ENCODE assay signal across 18 cellular contexts in genomic region chr5:138149530-138149929, GRCh38. TPM values are rescaled to one million over a fixed set of nuclear protein-coding genes. Genes with fewer than 3 reads are reported as not detected.
DNase-seq lines count a peak whose midpoint lies in the region; ATAC-seq, FAIRE-seq and TF ChIP-seq lines count a peak whose summit lies in the region.
"Had no signal": no experiment of that assay in that cellular context is flagged by ENCODE, and none has a peak within 500 bp of the region (broad histone marks: within the 10 kb centered on the region; RNA-seq: fewer than 3 reads in every experiment).

No MANE protein-coding gene starts in this region.

- H3K4me2 ChIP-seq in H9 (ENCODE audit: insufficient read depth, insufficient read length, low read length) = no peak overlapping the region

- no peaks in the 10 kb centered on the region for H3K4me1 ChIP-seq in H9 (ENCODE audit: insufficient read depth, low read length)
- no peaks in the 10 kb centered on the region for H3K4me1 ChIP-seq in endodermal cell (ENCODE audit: control insufficient read depth, insufficient read depth, low read length)
- H3K4me1 ChIP-seq in left lung = no peaks in the 10 kb centered on the region
- H3K4me1 ChIP-seq: spleen had no signal

- no peak overlapping the region for H3T11ph ChIP-seq in H9 (ENCODE audit: low read length)

- no peaks in the 10 kb centered on the region for H3K79me2 ChIP-seq in H9 (ENCODE audit: insufficient read depth, low read length)

- H3K27me3 ChIP-seq in H9 (ENCODE audit: insufficient read depth, low read length) (no peaks in the 10 kb centered on the region), endodermal cell (ENCODE audit: control insufficient read depth, insufficient read depth, low read length, poor library complexity, severe bottlenecking) (no peaks in the 10 kb centered on the region), left lung (no peaks in the 10 kb centered on the region)
- H3K27me3 ChIP-seq: spleen, transverse colon had no signal

- H4K8ac ChIP-seq in H9 (replicated peaks; ENCODE audit: insufficient read length, low read depth, low read length) = no peak overlapping the region

- H4K91ac ChIP-seq in H9 (ENCODE audit: insufficient read length, low read depth, low read length) = no peak overlapping the region

- no peaks in the 10 kb centered on the region for H3K4me1 Mint-ChIP-seq in H9
- H3K4me1 Mint-ChIP-seq in endodermal cell = no peaks in the 10 kb centered on the region
- H3K4me1 Mint-ChIP-seq: activated CD4-positive, alpha-beta memory T cell treated with anti-CD3 and anti-CD28 coated beads, Interleukin-2, amount 10 ng/mL, durations not matched to agents 7 days and 5 days; immature natural killer cell; mesothelial cell of epicardium; stimulated activated effector memory CD8-positive, alpha-beta T cell treated with anti-CD3 and anti-CD28 coated beads, Interleukin-12 subunit alpha, Interleukin-12 subunit beta, amount 100 ng/mL, for 72 hours had no signal

- H3K4ac ChIP-seq in H9 (ENCODE audit: low read depth, low read length) = no peak overlapping the region

- H2BK15ac ChIP-seq in H9 (ENCODE audit: low read depth, low read length) = no peak overlapping the region

- DNase-seq in H9 (peak; percentile 37), RCC 7860 (ENCODE audit: low spot score) (peak; percentile 14), endodermal cell (peak; percentile 59), kidney tubule cell (ENCODE audit: low spot score) (peak; percentile 21), left lung (no peak), GOT3 (lab: John Stamatoyannopoulos, UW) (no peak)
- DNase-seq: activated CD4-positive, alpha-beta memory T cell treated with anti-CD3 and anti-CD28 coated beads, Interleukin-2, amount 10 ng/mL, durations not matched to agents 7 days and 5 days; C1 segment of cervical spinal cord; immature natural killer cell; NCI-H1694 treated with DMSO at 0.1 percent for 48 hours; NCI-H524; spleen; transverse colon had no signal

- ATAC-seq in HG02759 (IDR thresholded peaks at IDR 0.05; ENCODE audit: unreplicated experiment) (no peak), left lung (no peak), GM18870 (IDR thresholded peaks at IDR 0.05; ENCODE audit: unreplicated experiment) (no peak)
- ATAC-seq: stimulated activated effector memory CD8-positive, alpha-beta T cell treated with anti-CD3 and anti-CD28 coated beads, Interleukin-12 subunit alpha, Interleukin-12 subunit beta, amount 100 ng/mL, for 72 hours had no signal

- H3K36me3 ChIP-seq in endodermal cell (ENCODE audit: control insufficient read depth, insufficient read depth, low read length) (no peaks in the 10 kb centered on the region), left lung (no peaks in the 10 kb centered on the region)
- H3K36me3 ChIP-seq: spleen, transverse colon had no signal

- H3K4me3 ChIP-seq in endodermal cell (ENCODE audit: low read length) (no peak overlapping the region), left lung (no peak overlapping the region)
- H3K4me3 ChIP-seq: spleen, transverse colon had no signal

- no peaks in the 10 kb centered on the region for H3K23me2 ChIP-seq in H9 (ENCODE audit: insufficient read length, low read depth, low read length, poor library complexity, severe bottlenecking)

- no peak overlapping the region for H3K9ac ChIP-seq in H9 (ENCODE audit: extremely low read depth, insufficient read length, low read length)
- H3K9ac ChIP-seq in endodermal cell (ENCODE audit: extremely low read depth, low read length, poor library complexity, severe bottlenecking) = no peak overlapping the region

- TF ChIP-seq CTCF in H9 (conservative IDR thresholded peaks at IDR 0.05) (peak; percentile 19; the same call in 2 of the 3 replicates), endodermal cell (conservative IDR thresholded peaks at IDR 0.05) (peak; percentile 46), left lung (IDR thresholded peaks at IDR 0.05) (no peak)

- no peak overlapping the region for H2BK5ac ChIP-seq in H9 (ENCODE audit: insufficient read length, low read length)

- H3K36me3 Mint-ChIP-seq in H9 (ENCODE audit: insufficient read depth in 1 of 3, low read depth in 3 of 3) (no peaks in the 10 kb centered on the region; a peak in 1 of 7 replicates), endodermal cell (ENCODE audit: low read depth) (no peaks in the 10 kb centered on the region)
- H3K36me3 Mint-ChIP-seq: immature natural killer cell; mesothelial cell of epicardium; stimulated activated effector memory CD8-positive, alpha-beta T cell treated with anti-CD3 and anti-CD28 coated beads, Interleukin-12 subunit alpha, Interleukin-12 subunit beta, amount 100 ng/mL, for 72 hours had no signal

- H3K27ac Mint-ChIP-seq in H9 (no peak overlapping the region), endodermal cell (no peak overlapping the region)
- H3K27ac Mint-ChIP-seq: activated CD4-positive, alpha-beta memory T cell treated with anti-CD3 and anti-CD28 coated beads, Interleukin-2, amount 10 ng/mL, durations not matched to agents 7 days and 5 days; activated T-helper 1 cell treated with anti-CD3 and anti-CD28 coated beads, Interleukin-12 subunit alpha, Interleukin-12 subunit beta, Interleukin-2, Interleukin-4 antibody, amounts not matched to agents 30 ng/mL and 10 ng/mL and 1 ng/mL, durations not matched to agents 14 hours and 24 hours and 36 hours; immature natural killer cell; mesothelial cell of epicardium; stimulated activated effector memory CD8-positive, alpha-beta T cell treated with anti-CD3 and anti-CD28 coated beads, Interleukin-12 subunit alpha, Interleukin-12 subunit beta, amount 100 ng/mL, for 72 hours had no signal

- H3K4me3 Mint-ChIP-seq in H9 (no peak overlapping the region), endodermal cell (no peak overlapping the region)
- H3K4me3 Mint-ChIP-seq: activated CD4-positive, alpha-beta memory T cell treated with anti-CD3 and anti-CD28 coated beads, Interleukin-2, amount 10 ng/mL, durations not matched to agents 7 days and 5 days; activated T-helper 1 cell treated with anti-CD3 and anti-CD28 coated beads, Interleukin-12 subunit alpha, Interleukin-12 subunit beta, Interleukin-2, Interleukin-4 antibody, amounts not matched to agents 30 ng/mL and 10 ng/mL and 1 ng/mL, durations not matched to agents 14 hours and 24 hours and 36 hours; immature natural killer cell; mesothelial cell of epicardium; stimulated activated effector memory CD8-positive, alpha-beta T cell treated with anti-CD3 and anti-CD28 coated beads, Interleukin-12 subunit alpha, Interleukin-12 subunit beta, amount 100 ng/mL, for 72 hours had no signal

- H2BK120ac ChIP-seq in H9 (ENCODE audit: low read depth, low read length, poor library complexity, severe bottlenecking) = no peak overlapping the region

- no peak overlapping the region for H3K14ac ChIP-seq in H9 (ENCODE audit: insufficient read depth, low read length)

- H3K9me3 ChIP-seq in H9 (ENCODE audit: control insufficient read depth, low read depth, low read length) (no peaks in the 10 kb centered on the region), endodermal cell (ENCODE audit: control insufficient read depth, low read length) (no peaks in the 10 kb centered on the region), left lung (no peaks in the 10 kb centered on the region)
- H3K9me3 ChIP-seq: spleen, transverse colon had no signal

- H3K23ac ChIP-seq in H9 (ENCODE audit: insufficient read length, low read depth, low read length) = no peak overlapping the region

- H4K20me1 ChIP-seq in H9 (ENCODE audit: control insufficient read depth, insufficient read depth, insufficient read length) = no peaks in the 10 kb centered on the region

- no peak overlapping the region for H2AK5ac ChIP-seq in H9 (ENCODE audit: insufficient read length, low read length)

- H3K27ac ChIP-seq in H9 (ENCODE audit: insufficient read length, low read depth, low read length) (no peak overlapping the region), endodermal cell (ENCODE audit: low read depth, low read length) (no peak overlapping the region), left lung (no peak overlapping the region)
- H3K27ac ChIP-seq: spleen, transverse colon had no signal

- FAIRE-seq in RCC 7860 (lab: Jason Lieb, UNC) = no peak

- no peak overlapping the region for H4K5ac ChIP-seq in H9 (ENCODE audit: insufficient read length, low read depth, low read length)

- H2BK12ac ChIP-seq in H9 (ENCODE audit: insufficient read length, low read depth, low read length) = no peak overlapping the region

- H3K9me3 Mint-ChIP-seq in H9 (no peaks in the 10 kb centered on the region), endodermal cell (no peaks in the 10 kb centered on the region)
- H3K9me3 Mint-ChIP-seq: activated CD4-positive, alpha-beta memory T cell treated with anti-CD3 and anti-CD28 coated beads, Interleukin-2, amount 10 ng/mL, durations not matched to agents 7 days and 5 days; activated T-helper 1 cell treated with anti-CD3 and anti-CD28 coated beads, Interleukin-12 subunit alpha, Interleukin-12 subunit beta, Interleukin-2, Interleukin-4 antibody, amounts not matched to agents 30 ng/mL and 10 ng/mL and 1 ng/mL, durations not matched to agents 14 hours and 24 hours and 36 hours; immature natural killer cell; mesothelial cell of epicardium; stimulated activated effector memory CD8-positive, alpha-beta T cell treated with anti-CD3 and anti-CD28 coated beads, Interleukin-12 subunit alpha, Interleukin-12 subunit beta, amount 100 ng/mL, for 72 hours had no signal

- no CpG with 5 or more reads among the region's 3 CpGs for WGBS in H9 (ENCODE audit: extremely low coverage, insufficient read length, low lambda C conversion rate)
- WGBS in endodermal cell (ENCODE audit: insufficient coverage in 1 of 2, insufficient read length in 1 of 2), 2 experiments = 42 to 100% methylated on average over 1 to 3 of the region's 3 CpGs

- no peaks in the 10 kb centered on the region for H3K27me3 Mint-ChIP-seq in H9 (ENCODE audit: low read depth)
- no peaks in the 10 kb centered on the region for H3K27me3 Mint-ChIP-seq in endodermal cell (ENCODE audit: insufficient read depth)

- H3K56ac ChIP-seq in H9 (ENCODE audit: insufficient read length, low read depth, low read length) = no peak overlapping the region

- H2BK20ac ChIP-seq in H9 (ENCODE audit: low read depth, low read length, poor library complexity, severe bottlenecking) = no peak overlapping the region

- H3K18ac ChIP-seq in H9 (ENCODE audit: insufficient read length, low read depth, low read length) = no peak overlapping the region

- no peak overlapping the region for H2AFZ ChIP-seq in H9 (ENCODE audit: low read length)

- intact Hi-C loops in left lung (cut with DNase I) = no loop called here

- no peaks in the 10 kb centered on the region for H3K79me1 ChIP-seq in H9 (ENCODE audit: insufficient read depth, low read depth, low read length, poor library complexity, severe bottlenecking)

RNA-seq across cellular contexts. Expression of gene NME5, which starts 10.3 kb away (rescaled TPM):
- total RNA-seq in H9 (2021) = 0.66 and 0.96 TPM in 2 replicates
- 1 to 10 TPM; 4.7 to 9.2 TPM for total RNA-seq in endodermal cell
- polyA plus RNA-seq in endodermal cell (2013, experiment 1 of 2) = 5.8 TPM
- polyA plus RNA-seq in endodermal cell (2013, experiment 2 of 2) = 5.3 TPM
- 1 to 10 TPM; 5.9 to 7.0 TPM for total RNA-seq in left lung
- total RNA-seq: activated CD4-positive, alpha-beta memory T cell treated with anti-CD3 and anti-CD28 coated beads, Interleukin-2, amount 10 ng/mL, durations not matched to agents 7 days and 5 days; activated T-helper 1 cell treated with anti-CD3 and anti-CD28 coated beads, Interleukin-12 subunit alpha, Interleukin-12 subunit beta, Interleukin-2, Interleukin-4 antibody, amounts not matched to agents 30 ng/mL and 10 ng/mL and 1 ng/mL, durations not matched to agents 14 hours and 24 hours and 36 hours; transverse colon had no signal
- polyA plus RNA-seq: immature natural killer cell had no signal

RNA-seq across cellular contexts. Expression of gene BRD8, which starts 28.9 kb away (rescaled TPM):
- total RNA-seq in H9 (2021) (67.9 and 69.1 TPM in 2 replicates), endodermal cell (100 to 1,000 TPM; 120 to 122 TPM), left lung (10 to 100 TPM; 42.0 to 45.4 TPM)
- 94.7 TPM for polyA plus RNA-seq in endodermal cell (2013, experiment 1 of 2)
- 80.4 TPM for polyA plus RNA-seq in endodermal cell (2013, experiment 2 of 2)

RNA-seq across cellular contexts. Expression of gene KIF20A, which starts 29.4 kb away (rescaled TPM):
- total RNA-seq in H9 (2021) (65.2 and 67.1 TPM in 2 replicates), endodermal cell (10 to 100 TPM; 58.0 to 74.6 TPM), left lung (10 to 100 TPM in 1 of 2 donors, 1 to 10 TPM in 1; 1.6 to 12.1 TPM)
- polyA plus RNA-seq in endodermal cell (2013, experiment 1 of 2) = 84.5 TPM
- 92.9 TPM for polyA plus RNA-seq in endodermal cell (2013, experiment 2 of 2)

Comparison
In these comparisons a context has a peak if more than half of its experiments do, and no peak if none do; other contexts are left out.
1. DNase-seq: peak in H9 (single experiment), RCC 7860 (single experiment), endodermal cell (single experiment) and kidney tubule cell (single experiment); none in left lung (0 of 2) and GOT3 (single experiment).
2. CTCF ChIP-seq: peak in H9 (single experiment) and endodermal cell (single experiment); none in left lung (0 of 2).